1 cellular context compared by ENCODE assay signal in genomic region chrX:1223253-1223621, GRCh38.
TF ChIP-seq lines count a peak whose summit lies in the region.

No MANE protein-coding gene starts in this region.

TF ChIP-seq in HEK293, 187 proteins besides CTCF, POLR2A, EP300 and RAD21 (continued from another document):
- TF ChIP-seq ZNF704 (tag by site-specific recombination; IDR thresholded peaks at IDR 0.05) (no peak), SETDB1 (IDR thresholded peaks at IDR 0.05; ENCODE audit: insufficient read length, low read length) (peak; percentile 88), PBX3 (CRISPR knock-in tag; IDR thresholded peaks at IDR 0.05) (no peak), BCL11A (tag by site-specific recombination; IDR thresholded peaks at IDR 0.05; ENCODE audit: low read depth) (no peak), ZSCAN5A (tag by site-specific recombination; IDR thresholded peaks at IDR 0.05) (no peak), ZNF777 (tag by site-specific recombination; IDR thresholded peaks at IDR 0.05; ENCODE audit: borderline replicate concordance) (no peak), ZNF548 (tag by site-specific recombination; IDR thresholded peaks at IDR 0.05) (no peak)
